Comparison of ENCODE assay signal across 9 cellular contexts in the genomic region with DNA sequence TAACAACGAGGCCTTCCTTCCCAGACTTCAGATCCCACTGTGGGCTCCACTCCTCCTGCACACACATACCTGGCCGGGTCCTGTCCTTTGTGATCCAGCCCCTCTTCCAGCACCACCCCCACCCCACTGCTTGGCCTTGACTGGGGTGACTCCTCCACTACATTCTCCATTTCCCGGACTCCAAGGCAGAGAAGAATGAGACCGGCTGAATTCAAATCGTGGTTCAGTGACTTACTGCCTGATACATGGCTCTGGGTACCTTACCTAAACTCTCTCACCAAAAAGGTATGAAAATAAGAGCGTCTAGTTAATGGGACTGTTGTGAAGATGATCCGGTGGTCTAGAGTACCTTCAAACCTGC. TPM values are rescaled to one million over a fixed set of nuclear protein-coding genes. Genes with fewer than 3 reads are reported as not detected.
DNase-seq lines count a peak whose midpoint lies in the region; ATAC-seq and TF ChIP-seq lines count a peak whose summit lies in the region.
"Had no signal": no experiment of that assay in that cellular context is flagged by ENCODE, and none has a peak within 500 bp of the region (broad histone marks: within the 10 kb centered on the region; RNA-seq: fewer than 3 reads in every experiment).

No MANE protein-coding gene starts in this region.

- H3K27ac ChIP-seq in liver (ENCODE audit: low read depth in 1 of 2, low read length in 2 of 2): peak overlapping the region; percentile 96 to 97
- H3K27ac ChIP-seq: HL-60 had no signal

- no peaks in the 10 kb centered on the region for H3K9me3 Mint-ChIP-seq in HFFc6
- no peaks in the 10 kb centered on the region for H3K9me3 Mint-ChIP-seq in activated T-helper 17 cell treated with anti-CD3 and anti-CD28 coated beads, Interleukin-2, amount 50 U/mL, for 72 hours
- no peaks in the 10 kb centered on the region for H3K9me3 Mint-ChIP-seq in stimulated activated naive B cell treated with anti-CD40 and anti-IgM and Interleukin-4, amounts not matched to agents 10 μg/mL and 1 μg/mL and 100 μg/mL, for 72 hours

- peaks cover 5% of the 10 kb centered on the region; the same call in 1 of the 2 replicates for H3K36me3 Mint-ChIP-seq in HFFc6 (ENCODE audit: low read depth)
- no peaks in the 10 kb centered on the region for H3K36me3 Mint-ChIP-seq in activated T-helper 17 cell treated with anti-CD3 and anti-CD28 coated beads, Interleukin-2, amount 50 U/mL, for 72 hours (ENCODE audit: low read depth)
- peaks cover 0 to 2% of the 10 kb centered on the region in 2 donors for H3K36me3 Mint-ChIP-seq in stimulated activated naive B cell treated with anti-CD40 and anti-IgM and Interleukin-4, amounts not matched to agents 10 μg/mL and 1 μg/mL and 100 μg/mL, for 72 hours

- peaks cover 5% of the 10 kb centered on the region for H3K4me1 Mint-ChIP-seq in HFFc6 (ENCODE audit: low read depth)
- peaks cover 3% of the 10 kb centered on the region for H3K4me1 Mint-ChIP-seq in activated T-helper 17 cell treated with anti-CD3 and anti-CD28 coated beads, Interleukin-2, amount 50 U/mL, for 72 hours
- H3K4me1 Mint-ChIP-seq in stimulated activated naive B cell treated with anti-CD40 and anti-IgM and Interleukin-4, amounts not matched to agents 10 μg/mL and 1 μg/mL and 100 μg/mL, for 72 hours: peaks cover 25 to 56% of the 10 kb centered on the region in 2 donors

- H3K4me1 ChIP-seq in liver (ENCODE audit: control insufficient read depth in 4 of 4, insufficient read depth in 4 of 4, low read length in 3 of 4): peaks cover 20 to 45% (median 31%) of the 10 kb centered on the region in 4 donors

- DNase-seq in HFFc6 (no peak), foreskin melanocyte (no peak), C1 segment of cervical spinal cord (lab: John Stamatoyannopoulos, UW) (no peak)
- DNase-seq in stimulated activated naive B cell treated with anti-CD40 and anti-IgM and Interleukin-4, amounts not matched to agents 10 μg/mL and 1 μg/mL and 100 μg/mL, for 72 hours: no peak
- DNase-seq: NCI-H69 had no signal

- H3K27me3 ChIP-seq in liver (ENCODE audit: control insufficient read depth in 4 of 4, insufficient read depth in 4 of 4, low read length in 3 of 4): no peaks in the 10 kb centered on the region

- WGBS in liver: 71% methylated on average over 7 of the region's 7 CpGs

- no peaks in the 10 kb centered on the region for H3K9me3 ChIP-seq in liver (ENCODE audit: control insufficient read depth in 4 of 4, low read length in 3 of 4)

- no peak for TF ChIP-seq RAD21 in liver (IDR thresholded peaks at IDR 0.05)

- peak overlapping the region; percentile 66; the same call in 1 of the 2 replicates for H3K4me3 Mint-ChIP-seq in HFFc6
- peak overlapping the region; percentile 36 for H3K4me3 Mint-ChIP-seq in activated T-helper 17 cell treated with anti-CD3 and anti-CD28 coated beads, Interleukin-2, amount 50 U/mL, for 72 hours
- H3K4me3 Mint-ChIP-seq in stimulated activated naive B cell treated with anti-CD40 and anti-IgM and Interleukin-4, amounts not matched to agents 10 μg/mL and 1 μg/mL and 100 μg/mL, for 72 hours: peak overlapping the region; percentile 35 to 52

- H3K9ac ChIP-seq in liver (ENCODE audit: low read depth in 1 of 2, low read length in 2 of 2): no peak overlapping the region

- no peak overlapping the region for H3K4me3 ChIP-seq in liver (ENCODE audit: low read depth in 1 of 3, low read length in 3 of 3)

- H3K27ac Mint-ChIP-seq in HFFc6: peak overlapping the region; percentile 35; the same call in 1 of the 2 replicates
- H3K27ac Mint-ChIP-seq in activated T-helper 17 cell treated with anti-CD3 and anti-CD28 coated beads, Interleukin-2, amount 50 U/mL, for 72 hours: no peak overlapping the region
- peak overlapping the region; percentile 60 for H3K27ac Mint-ChIP-seq in stimulated activated naive B cell treated with anti-CD40 and anti-IgM and Interleukin-4, amounts not matched to agents 10 μg/mL and 1 μg/mL and 100 μg/mL, for 72 hours

- TF ChIP-seq CTCF in HFFc6 (IDR thresholded peaks at IDR 0.05) (no peak), liver (IDR thresholded peaks at IDR 0.05; ENCODE audit: low read depth, low read length, missing input control) (no peak)

- H3K36me3 ChIP-seq in liver (ENCODE audit: control insufficient read depth in 4 of 4, insufficient read depth in 3 of 4, low read depth in 1 of 4, low read length in 3 of 4): no peaks in the 10 kb centered on the region

- no peak for ATAC-seq in activated T-helper 17 cell treated with anti-CD3 and anti-CD28 coated beads, Interleukin-2, amount 50 U/mL, for 72 hours (replicated peaks)
- no peak for ATAC-seq in stimulated activated naive B cell treated with anti-CD40 and anti-IgM and Interleukin-4, amounts not matched to agents 10 μg/mL and 1 μg/mL and 100 μg/mL, for 72 hours (replicated peaks)
- ATAC-seq in GM18873 (IDR thresholded peaks at IDR 0.05; ENCODE audit: low FRiP score, unreplicated experiment): no peak

- H3K27me3 Mint-ChIP-seq in HFFc6 (ENCODE audit: insufficient read depth): peaks cover 5% of the 10 kb centered on the region; the same call in 1 of the 2 replicates
- no peaks in the 10 kb centered on the region for H3K27me3 Mint-ChIP-seq in activated T-helper 17 cell treated with anti-CD3 and anti-CD28 coated beads, Interleukin-2, amount 50 U/mL, for 72 hours
- no peaks in the 10 kb centered on the region for H3K27me3 Mint-ChIP-seq in stimulated activated naive B cell treated with anti-CD40 and anti-IgM and Interleukin-4, amounts not matched to agents 10 μg/mL and 1 μg/mL and 100 μg/mL, for 72 hours

TF ChIP-seq in liver, 16 proteins besides CTCF, POLR2A, EP300 and RAD21 (continues in another document):
- TF ChIP-seq JUND (IDR thresholded peaks at IDR 0.05): no peak
- TF ChIP-seq HNF4G (IDR thresholded peaks at IDR 0.05): no peak
- TF ChIP-seq TAF1 (conservative IDR thresholded peaks at IDR 0.05): no peak
- TF ChIP-seq EGR1 (IDR thresholded peaks at IDR 0.05; ENCODE audit: low read depth in 2 of 2): no peak
- no peak for TF ChIP-seq GABPA (IDR thresholded peaks at IDR 0.05 in 1 of 2, conservative IDR thresholded peaks at IDR 0.05 in 1 of 2)
- TF ChIP-seq FOXA2 (IDR thresholded peaks at IDR 0.05): no peak
- no peak for TF ChIP-seq HNF4A (conservative IDR thresholded peaks at IDR 0.05)
- no peak for TF ChIP-seq REST (IDR thresholded peaks at IDR 0.05)
- TF ChIP-seq SP1 (IDR thresholded peaks at IDR 0.05): no peak
- no peak for TF ChIP-seq ATF3 (IDR thresholded peaks at IDR 0.05)
- TF ChIP-seq FOXA1 (IDR thresholded peaks at IDR 0.05): no peak

RNA-seq across cellular contexts. Expression of gene ZBTB42, which starts 1.7 kb away (rescaled TPM):
- 1 to 10 TPM; 1.3 to 1.8 (median 1.5) TPM for total RNA-seq in HFFc6 (2021; fragmentation: NEBNext Ultra II Directional; extraction: Animal tissue kit (Norgen Biotek cat#: 25700))
- total RNA-seq in activated T-helper 17 cell treated with anti-CD3 and anti-CD28 coated beads, Interleukin-2, amount 50 U/mL, for 72 hours: 1 to 10 TPM; 3.0 to 3.2 TPM
- total RNA-seq in liver: 1 to 10 TPM; 5.4 to 9.4 TPM
- 1 to 10 TPM; 1.5 to 4.4 TPM for polyA plus RNA-seq in liver

RNA-seq across cellular contexts. Expression of gene AKT1, which starts 3.7 kb away (rescaled TPM):
- 100 to 1,000 TPM; 164 to 191 (median 173) TPM for total RNA-seq in HFFc6 (2021; fragmentation: NEBNext Ultra II Directional; extraction: Animal tissue kit (Norgen Biotek cat#: 25700))
- total RNA-seq in activated T-helper 17 cell treated with anti-CD3 and anti-CD28 coated beads, Interleukin-2, amount 50 U/mL, for 72 hours: 100 to 1,000 TPM in 1 of 2 donors, 10 to 100 TPM in 1; 81.3 to 160 TPM
- total RNA-seq in liver: 100 to 1,000 TPM in 1 of 2 donors, 10 to 100 TPM in 1; 39.2 to 192 TPM
- 10 to 100 TPM; 30.6 to 78.2 TPM for polyA plus RNA-seq in liver

RNA-seq across cellular contexts. Expression of gene SIVA1, which starts 46.3 kb away (rescaled TPM):
- 10 to 100 TPM; 78.3 to 95.8 (median 82.5) TPM for total RNA-seq in HFFc6 (2021; fragmentation: NEBNext Ultra II Directional; extraction: Animal tissue kit (Norgen Biotek cat#: 25700))
- total RNA-seq in activated T-helper 17 cell treated with anti-CD3 and anti-CD28 coated beads, Interleukin-2, amount 50 U/mL, for 72 hours: 100 to 1,000 TPM in 1 of 2 donors, 10 to 100 TPM in 1; 65.2 to 121 TPM
- total RNA-seq in liver: 10 to 100 TPM; 67.4 to 90.4 TPM
- polyA plus RNA-seq in liver: 100 to 1,000 TPM; 109 to 115 TPM
